Comparison of ENCODE assay signal across 1 cellular context in genomic region chr1:246748867-246749266, GRCh38.
TF ChIP-seq lines count a peak whose summit lies in the region.

No MANE protein-coding gene starts in this region.

TF ChIP-seq in K562, 482 proteins besides CTCF, POLR2A, EP300 and RAD21 (continued from another document):
- TF ChIP-seq, protein P1, sequence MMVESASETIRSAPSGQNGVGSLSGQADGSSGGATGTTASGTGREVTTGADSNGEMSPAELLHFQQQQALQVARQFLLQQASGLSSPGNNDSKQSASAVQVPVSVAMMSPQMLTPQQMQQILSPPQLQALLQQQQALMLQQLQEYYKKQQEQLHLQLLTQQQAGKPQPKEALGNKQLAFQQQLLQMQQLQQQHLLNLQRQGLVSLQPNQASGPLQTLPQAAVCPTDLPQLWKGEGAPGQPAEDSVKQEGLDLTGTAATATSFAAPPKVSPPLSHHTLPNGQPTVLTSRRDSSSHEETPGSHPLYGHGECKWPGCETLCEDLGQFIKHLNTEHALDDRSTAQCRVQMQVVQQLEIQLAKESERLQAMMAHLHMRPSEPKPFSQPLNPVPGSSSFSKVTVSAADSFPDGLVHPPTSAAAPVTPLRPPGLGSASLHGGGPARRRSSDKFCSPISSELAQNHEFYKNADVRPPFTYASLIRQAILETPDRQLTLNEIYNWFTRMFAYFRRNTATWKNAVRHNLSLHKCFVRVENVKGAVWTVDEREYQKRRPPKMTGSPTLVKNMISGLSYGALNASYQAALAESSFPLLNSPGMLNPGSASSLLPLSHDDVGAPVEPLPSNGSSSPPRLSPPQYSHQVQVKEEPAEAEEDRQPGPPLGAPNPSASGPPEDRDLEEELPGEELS (CRISPR knock-in tag; IDR thresholded peaks at IDR 0.05; ENCODE audit: borderline replicate concordance), result no peak
- TF ChIP-seq SRSF9 (IDR thresholded peaks at IDR 0.05; ENCODE audit: borderline replicate concordance, low read depth, low read length) (no peak), CEBPB (tag; IDR thresholded peaks at IDR 0.05) (no peak), NR3C1 (CRISPR knock-in tag; IDR thresholded peaks at IDR 0.05) (no peak)
- TF ChIP-seq, protein P2, sequence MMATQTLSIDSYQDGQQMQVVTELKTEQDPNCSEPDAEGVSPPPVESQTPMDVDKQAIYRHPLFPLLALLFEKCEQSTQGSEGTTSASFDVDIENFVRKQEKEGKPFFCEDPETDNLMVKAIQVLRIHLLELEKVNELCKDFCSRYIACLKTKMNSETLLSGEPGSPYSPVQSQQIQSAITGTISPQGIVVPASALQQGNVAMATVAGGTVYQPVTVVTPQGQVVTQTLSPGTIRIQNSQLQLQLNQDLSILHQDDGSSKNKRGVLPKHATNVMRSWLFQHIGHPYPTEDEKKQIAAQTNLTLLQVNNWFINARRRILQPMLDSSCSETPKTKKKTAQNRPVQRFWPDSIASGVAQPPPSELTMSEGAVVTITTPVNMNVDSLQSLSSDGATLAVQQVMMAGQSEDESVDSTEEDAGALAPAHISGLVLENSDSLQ (IDR thresholded peaks at IDR 0.05), result no peak
- TF ChIP-seq, protein P3, sequence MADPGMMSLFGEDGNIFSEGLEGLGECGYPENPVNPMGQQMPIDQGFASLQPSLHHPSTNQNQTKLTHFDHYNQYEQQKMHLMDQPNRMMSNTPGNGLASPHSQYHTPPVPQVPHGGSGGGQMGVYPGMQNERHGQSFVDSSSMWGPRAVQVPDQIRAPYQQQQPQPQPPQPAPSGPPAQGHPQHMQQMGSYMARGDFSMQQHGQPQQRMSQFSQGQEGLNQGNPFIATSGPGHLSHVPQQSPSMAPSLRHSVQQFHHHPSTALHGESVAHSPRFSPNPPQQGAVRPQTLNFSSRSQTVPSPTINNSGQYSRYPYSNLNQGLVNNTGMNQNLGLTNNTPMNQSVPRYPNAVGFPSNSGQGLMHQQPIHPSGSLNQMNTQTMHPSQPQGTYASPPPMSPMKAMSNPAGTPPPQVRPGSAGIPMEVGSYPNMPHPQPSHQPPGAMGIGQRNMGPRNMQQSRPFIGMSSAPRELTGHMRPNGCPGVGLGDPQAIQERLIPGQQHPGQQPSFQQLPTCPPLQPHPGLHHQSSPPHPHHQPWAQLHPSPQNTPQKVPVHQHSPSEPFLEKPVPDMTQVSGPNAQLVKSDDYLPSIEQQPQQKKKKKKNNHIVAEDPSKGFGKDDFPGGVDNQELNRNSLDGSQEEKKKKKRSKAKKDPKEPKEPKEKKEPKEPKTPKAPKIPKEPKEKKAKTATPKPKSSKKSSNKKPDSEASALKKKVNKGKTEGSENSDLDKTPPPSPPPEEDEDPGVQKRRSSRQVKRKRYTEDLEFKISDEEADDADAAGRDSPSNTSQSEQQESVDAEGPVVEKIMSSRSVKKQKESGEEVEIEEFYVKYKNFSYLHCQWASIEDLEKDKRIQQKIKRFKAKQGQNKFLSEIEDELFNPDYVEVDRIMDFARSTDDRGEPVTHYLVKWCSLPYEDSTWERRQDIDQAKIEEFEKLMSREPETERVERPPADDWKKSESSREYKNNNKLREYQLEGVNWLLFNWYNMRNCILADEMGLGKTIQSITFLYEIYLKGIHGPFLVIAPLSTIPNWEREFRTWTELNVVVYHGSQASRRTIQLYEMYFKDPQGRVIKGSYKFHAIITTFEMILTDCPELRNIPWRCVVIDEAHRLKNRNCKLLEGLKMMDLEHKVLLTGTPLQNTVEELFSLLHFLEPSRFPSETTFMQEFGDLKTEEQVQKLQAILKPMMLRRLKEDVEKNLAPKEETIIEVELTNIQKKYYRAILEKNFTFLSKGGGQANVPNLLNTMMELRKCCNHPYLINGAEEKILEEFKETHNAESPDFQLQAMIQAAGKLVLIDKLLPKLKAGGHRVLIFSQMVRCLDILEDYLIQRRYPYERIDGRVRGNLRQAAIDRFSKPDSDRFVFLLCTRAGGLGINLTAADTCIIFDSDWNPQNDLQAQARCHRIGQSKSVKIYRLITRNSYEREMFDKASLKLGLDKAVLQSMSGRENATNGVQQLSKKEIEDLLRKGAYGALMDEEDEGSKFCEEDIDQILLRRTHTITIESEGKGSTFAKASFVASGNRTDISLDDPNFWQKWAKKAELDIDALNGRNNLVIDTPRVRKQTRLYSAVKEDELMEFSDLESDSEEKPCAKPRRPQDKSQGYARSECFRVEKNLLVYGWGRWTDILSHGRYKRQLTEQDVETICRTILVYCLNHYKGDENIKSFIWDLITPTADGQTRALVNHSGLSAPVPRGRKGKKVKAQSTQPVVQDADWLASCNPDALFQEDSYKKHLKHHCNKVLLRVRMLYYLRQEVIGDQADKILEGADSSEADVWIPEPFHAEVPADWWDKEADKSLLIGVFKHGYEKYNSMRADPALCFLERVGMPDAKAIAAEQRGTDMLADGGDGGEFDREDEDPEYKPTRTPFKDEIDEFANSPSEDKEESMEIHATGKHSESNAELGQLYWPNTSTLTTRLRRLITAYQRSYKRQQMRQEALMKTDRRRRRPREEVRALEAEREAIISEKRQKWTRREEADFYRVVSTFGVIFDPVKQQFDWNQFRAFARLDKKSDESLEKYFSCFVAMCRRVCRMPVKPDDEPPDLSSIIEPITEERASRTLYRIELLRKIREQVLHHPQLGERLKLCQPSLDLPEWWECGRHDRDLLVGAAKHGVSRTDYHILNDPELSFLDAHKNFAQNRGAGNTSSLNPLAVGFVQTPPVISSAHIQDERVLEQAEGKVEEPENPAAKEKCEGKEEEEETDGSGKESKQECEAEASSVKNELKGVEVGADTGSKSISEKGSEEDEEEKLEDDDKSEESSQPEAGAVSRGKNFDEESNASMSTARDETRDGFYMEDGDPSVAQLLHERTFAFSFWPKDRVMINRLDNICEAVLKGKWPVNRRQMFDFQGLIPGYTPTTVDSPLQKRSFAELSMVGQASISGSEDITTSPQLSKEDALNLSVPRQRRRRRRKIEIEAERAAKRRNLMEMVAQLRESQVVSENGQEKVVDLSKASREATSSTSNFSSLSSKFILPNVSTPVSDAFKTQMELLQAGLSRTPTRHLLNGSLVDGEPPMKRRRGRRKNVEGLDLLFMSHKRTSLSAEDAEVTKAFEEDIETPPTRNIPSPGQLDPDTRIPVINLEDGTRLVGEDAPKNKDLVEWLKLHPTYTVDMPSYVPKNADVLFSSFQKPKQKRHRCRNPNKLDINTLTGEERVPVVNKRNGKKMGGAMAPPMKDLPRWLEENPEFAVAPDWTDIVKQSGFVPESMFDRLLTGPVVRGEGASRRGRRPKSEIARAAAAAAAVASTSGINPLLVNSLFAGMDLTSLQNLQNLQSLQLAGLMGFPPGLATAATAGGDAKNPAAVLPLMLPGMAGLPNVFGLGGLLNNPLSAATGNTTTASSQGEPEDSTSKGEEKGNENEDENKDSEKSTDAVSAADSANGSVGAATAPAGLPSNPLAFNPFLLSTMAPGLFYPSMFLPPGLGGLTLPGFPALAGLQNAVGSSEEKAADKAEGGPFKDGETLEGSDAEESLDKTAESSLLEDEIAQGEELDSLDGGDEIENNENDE (IDR thresholded peaks at IDR 0.05; ENCODE audit: low read depth, low read length), result no peak
